In genomic region chr3:4986611-4987373, GRCh38 we compare ENCODE assay signal across 8 cellular contexts.
DNase-seq lines count a peak whose midpoint lies in the region; ATAC-seq and TF ChIP-seq lines count a peak whose summit lies in the region.

No MANE protein-coding gene starts in this region.

- peaks cover 0 to 16% (median 0%) of the 10 kb centered on the region in 11 experiments; a peak in 4 of 22 replicates for H3K27me3 ChIP-seq in BLaER1 treated with 17β-estradiol and CSF1 and Interleukin-3, amounts not matched to agents 10 nM and 100 nM
- no peaks in the 10 kb centered on the region for H3K27me3 ChIP-seq in effector memory CD4-positive, alpha-beta T cell (replicated peaks; ENCODE audit: control insufficient read depth, insufficient read depth, low read length, poor library complexity, severe bottlenecking)

- H3K4me1 ChIP-seq in BLaER1 treated with 17β-estradiol and CSF1 and Interleukin-3, amounts not matched to agents 10 nM and 100 nM = peaks cover 82 to 91% (median 87%) of the 10 kb centered on the region in 10 experiments
- H3K4me1 ChIP-seq in effector memory CD4-positive, alpha-beta T cell (ENCODE audit: control insufficient read depth, insufficient read depth, low read length, poor library complexity, severe bottlenecking) = peaks cover 50% of the 10 kb centered on the region

- peaks cover 9% of the 10 kb centered on the region for H3K36me3 Mint-ChIP-seq in memory B cell

- H3K9me3 ChIP-seq in BLaER1 treated with 17β-estradiol and CSF1 and Interleukin-3, amounts not matched to agents 10 nM and 100 nM (replicated peaks in 1 of 11) = no peaks in the 10 kb centered on the region
- no peaks in the 10 kb centered on the region for H3K9me3 ChIP-seq in effector memory CD4-positive, alpha-beta T cell (ENCODE audit: control insufficient read depth, low read length)

- peaks cover 29 to 45% (median 43%) of the 10 kb centered on the region in 11 experiments for H4K20me1 ChIP-seq in BLaER1 treated with 17β-estradiol and CSF1 and Interleukin-3, amounts not matched to agents 10 nM and 100 nM

- H3K36me3 ChIP-seq in BLaER1 treated with 17β-estradiol and CSF1 and Interleukin-3, amounts not matched to agents 10 nM and 100 nM = peaks cover 5 to 35% (median 17%) of the 10 kb centered on the region in 11 experiments; a peak in 20 of 22 replicates
- H3K36me3 ChIP-seq in effector memory CD4-positive, alpha-beta T cell (ENCODE audit: control insufficient read depth, insufficient read depth, low read length) = peaks cover 19% of the 10 kb centered on the region

- H3K4me2 ChIP-seq in BLaER1 treated with 17β-estradiol and CSF1 and Interleukin-3, amounts not matched to agents 10 nM and 100 nM = peak overlapping the region; percentile 88 to 99 (median 94)

- peak overlapping the region; percentile 49 to 69 (median 57) for H3K4me3 ChIP-seq in BLaER1 treated with 17β-estradiol and CSF1 and Interleukin-3, amounts not matched to agents 10 nM and 100 nM
- H3K4me3 ChIP-seq in effector memory CD4-positive, alpha-beta T cell (ENCODE audit: insufficient read depth, low read depth, low read length, poor library complexity, severe bottlenecking) = peak overlapping the region; percentile 55

- no peaks in the 10 kb centered on the region for H3K27me3 Mint-ChIP-seq in memory B cell

- peak; percentile 70 for TF ChIP-seq POLR2A in GM19193 (IDR thresholded peaks at IDR 0.05; ENCODE audit: extremely low read depth, insufficient read depth, insufficient read length)

- no peaks in the 10 kb centered on the region for H3K9me3 Mint-ChIP-seq in memory B cell

- H3K27ac ChIP-seq in BLaER1 treated with 17β-estradiol and CSF1 and Interleukin-3, amounts not matched to agents 10 nM and 100 nM = peak overlapping the region; percentile 38 to 86 (median 66); a peak in 21 of 22 replicates
- H3K27ac ChIP-seq in effector memory CD4-positive, alpha-beta T cell (ENCODE audit: insufficient read depth, low read length, poor library complexity, severe bottlenecking) = peak overlapping the region; percentile 85

- peaks cover 45% of the 10 kb centered on the region for H3K4me1 Mint-ChIP-seq in memory B cell

- ATAC-seq in HG03354 (IDR thresholded peaks at IDR 0.05; ENCODE audit: poor library complexity, severe bottlenecking, unreplicated experiment) (peak; percentile 64), memory B cell (ENCODE audit: low read depth) (peak; percentile 32)

- peak overlapping the region; percentile 58 to 84 (median 70) for H3K9ac ChIP-seq in BLaER1 treated with 17β-estradiol and CSF1 and Interleukin-3, amounts not matched to agents 10 nM and 100 nM

- peak; percentile 95 for DNase-seq in NCI-H69 (lab: John Stamatoyannopoulos, UW)
- peak; percentile 87 for DNase-seq in activated CD8-positive, alpha-beta memory T cell treated with anti-CD3 and anti-CD28 coated beads for 24 hours
- DNase-seq in effector memory CD4-positive, alpha-beta T cell = peak; percentile 58 to 71 (median 68)
- peak in 1 of 2 donors; percentile 59 for DNase-seq in memory B cell (ENCODE audit: low spot score in 2 of 2)
- peak; percentile 43 for DNase-seq in stimulated activated CD8-positive, alpha-beta memory T cell treated with anti-CD3 and anti-CD28 coated beads, Interleukin-12 subunit alpha, Interleukin-12 subunit beta, amount 100 ng/mL, for 1 hour (ENCODE audit: low read depth)

- peak overlapping the region; percentile 85 for H3K4me3 Mint-ChIP-seq in memory B cell

- peak overlapping the region; percentile 93 for H3K27ac Mint-ChIP-seq in memory B cell
